ENCODE assay signal across 9 cellular contexts in the genomic region with DNA sequence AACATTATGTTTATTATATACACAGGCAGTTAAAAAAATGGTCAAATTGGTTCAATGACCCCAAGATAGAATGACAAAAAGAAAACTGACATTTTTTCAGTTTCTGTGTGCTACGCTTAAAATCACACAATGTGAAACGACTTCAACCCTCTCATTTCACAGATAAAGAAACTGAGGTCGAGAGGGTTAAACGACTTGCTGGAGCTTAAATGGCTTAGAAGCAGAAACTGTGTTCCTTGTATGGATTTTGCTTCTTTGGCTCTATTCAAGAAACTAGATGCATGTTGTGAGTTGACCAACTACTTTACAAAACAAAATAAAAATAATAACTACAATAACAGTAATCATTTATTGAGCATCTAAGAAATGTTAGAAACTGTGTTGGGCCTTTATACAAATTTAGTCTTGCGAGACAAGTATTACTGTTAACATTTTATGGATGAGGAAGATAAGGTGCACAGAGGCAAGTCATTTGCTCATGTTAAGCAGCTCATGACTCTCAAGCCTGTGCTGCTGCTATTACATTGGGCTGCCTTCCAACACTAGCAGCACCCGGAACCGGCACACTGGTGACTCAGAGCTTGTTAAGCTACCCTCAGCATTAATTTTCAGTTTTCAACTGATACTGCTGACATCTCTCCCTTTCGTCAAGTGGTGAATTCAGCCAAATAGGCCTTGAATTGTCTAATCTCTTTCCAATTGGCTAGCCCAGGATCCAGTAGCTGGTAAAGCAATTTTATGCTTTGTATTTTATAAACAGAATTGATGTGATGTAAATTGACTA.
DNase-seq lines count a peak whose midpoint lies in the region; ATAC-seq, FAIRE-seq and TF ChIP-seq lines count a peak whose summit lies in the region.
"Had no signal": no experiment of that assay in that cellular context is flagged by ENCODE, and none has a peak within 500 bp of the region (broad histone marks: within the 10 kb centered on the region; RNA-seq: fewer than 3 reads in every experiment).

No MANE protein-coding gene starts in this region.

- no TSS peak for BruUV-seq in IMR-90 (replicated peaks; lab: Mats Ljungman, UMichigan)

- DNase-seq in IMR-90, result peak; percentile 95
- DNase-seq in astrocyte (ENCODE audit: low read depth), result peak; percentile 97
- DNase-seq in kidney epithelial cell (ENCODE audit: low read depth), result peak; percentile 75
- DNase-seq in natural killer cell, result no peak
- no peak for DNase-seq in SKM-1 treated with dmso at 0.1 percent for 144 hours (lab: John Stamatoyannopoulos, UW; ENCODE audit: unreplicated experiment)
- no peak for DNase-seq in HuH-7.5 (ENCODE audit: low spot score)
- DNase-seq in D341Med (ENCODE audit: low spot score), result no peak
- DNase-seq: DND-41 had no signal

- TF ChIP-seq POLR2A in IMR-90 (IDR thresholded peaks at IDR 0.05; ENCODE audit: low read depth, low read length), result no peak

- H3K4me1 Mint-ChIP-seq in astrocyte (ENCODE audit: low read depth, unreplicated experiment) (peaks cover 4% of the 10 kb centered on the region), natural killer cell (no peaks in the 10 kb centered on the region)

- H3K4me2 ChIP-seq in IMR-90 (ENCODE audit: low read depth, low read length) (no peak overlapping the region), astrocyte (ENCODE audit: low read length) (peak overlapping the region; percentile 24)

- peak overlapping the region; percentile 29; the same call in 1 of the 2 replicates for H2BK120ac ChIP-seq in IMR-90 (ENCODE audit: low read depth, low read length)

- H4K8ac ChIP-seq in IMR-90 (ENCODE audit: low read depth in 2 of 2, low read length in 2 of 2), result peak overlapping the region in 1 of 2 experiments; percentile 36; a peak in 1 of 4 replicates

- H3K36me3 ChIP-seq in ACC112 (ENCODE audit: insufficient read depth, low read length) (no peaks in the 10 kb centered on the region), IMR-90 (ENCODE audit: control insufficient read depth, insufficient read depth, low read length) (no peaks in the 10 kb centered on the region), astrocyte (ENCODE audit: insufficient read depth, low read length) (no peaks in the 10 kb centered on the region), kidney epithelial cell (ENCODE audit: control insufficient read depth, insufficient read depth, low read length) (no peaks in the 10 kb centered on the region)

- H3K79me1 ChIP-seq in IMR-90 (ENCODE audit: low read depth in 1 of 2, low read length in 2 of 2), result no peaks in the 10 kb centered on the region

- FAIRE-seq in astrocyte (lab: Jason Lieb, UNC), result peak; percentile 45

- H3K4me1 ChIP-seq in ACC112 (ENCODE audit: control insufficient read depth, insufficient read depth, low read length, unreplicated experiment) (peaks cover 13% of the 10 kb centered on the region), IMR-90 (ENCODE audit: control insufficient read depth, insufficient read depth, low read length) (no peaks in the 10 kb centered on the region), astrocyte (ENCODE audit: insufficient read depth, low read length) (peaks cover 11% of the 10 kb centered on the region)

- H2AFZ ChIP-seq in ACC112 (ENCODE audit: low read length, unreplicated experiment), result peak overlapping the region; percentile 72
- H2AFZ ChIP-seq in IMR-90 (replicated peaks; ENCODE audit: low read length, poor library complexity), result no peak overlapping the region
- H2AFZ ChIP-seq in astrocyte (ENCODE audit: low read depth, low read length), result no peak overlapping the region

- H3K36me3 Mint-ChIP-seq in astrocyte (ENCODE audit: low read depth, unreplicated experiment) (no peaks in the 10 kb centered on the region), natural killer cell (no peaks in the 10 kb centered on the region)

- H3K4me3 ChIP-seq in ACC112 (ENCODE audit: low read depth, low read length), result peak overlapping the region; percentile 27; the same call in 1 of the 2 replicates
- H3K4me3 ChIP-seq in IMR-90 (ENCODE audit: insufficient read depth, low read depth, low read length), result no peak overlapping the region
- no peak overlapping the region for H3K4me3 ChIP-seq in astrocyte (ENCODE audit: insufficient read depth, low read depth, low read length)
- H3K4me3 ChIP-seq in kidney epithelial cell (ENCODE audit: low read depth, low read length), result no peak overlapping the region

- H3K79me2 ChIP-seq in ACC112 (ENCODE audit: control insufficient read depth, insufficient read depth, low read length, unreplicated experiment) (no peaks in the 10 kb centered on the region), astrocyte (ENCODE audit: insufficient read depth, low read length) (no peaks in the 10 kb centered on the region)

- H3K4me3 Mint-ChIP-seq in astrocyte (ENCODE audit: unreplicated experiment), result no peak overlapping the region
- no peak overlapping the region for H3K4me3 Mint-ChIP-seq in natural killer cell

- peak; percentile 98 for ATAC-seq in IMR-90 (ENCODE audit: low read depth)
- no peak for ATAC-seq in natural killer cell

- no peak overlapping the region for H2BK5ac ChIP-seq in IMR-90 (ENCODE audit: low read depth, low read length, poor library complexity, severe bottlenecking)

- H3K9me3 Mint-ChIP-seq in astrocyte (ENCODE audit: unreplicated experiment), result no peaks in the 10 kb centered on the region
- H3K9me3 Mint-ChIP-seq in natural killer cell, result peaks cover 9 to 22% of the 10 kb centered on the region in 2 donors

- no peak overlapping the region for H2BK15ac ChIP-seq in IMR-90 (ENCODE audit: low read depth, low read length)

- H3K27ac Mint-ChIP-seq in astrocyte (ENCODE audit: unreplicated experiment), result no peak overlapping the region
- H3K27ac Mint-ChIP-seq in natural killer cell, result no peak overlapping the region

- H3K27me3 Mint-ChIP-seq in astrocyte (ENCODE audit: low read depth, unreplicated experiment) (no peaks in the 10 kb centered on the region), natural killer cell (ENCODE audit: low read depth in 2 of 2) (no peaks in the 10 kb centered on the region)

- H3K27ac ChIP-seq in ACC112 (ENCODE audit: low read depth, low read length), result 0 out of 2 replicates have a peak overlapping the region, but pooled peaks have one; percentile 33
- no peak overlapping the region for H3K27ac ChIP-seq in IMR-90 (ENCODE audit: insufficient read depth, low read length)
- H3K27ac ChIP-seq in astrocyte (ENCODE audit: low read depth, low read length), result no peak overlapping the region

- POLR2A ChIA-PET in IMR-90 (lab: Charles Lee; ENCODE audit: unreplicated experiment), result no interaction called here

- CTCF ChIA-PET in IMR-90 (lab: Yijun Ruan, JAX), result interaction anchor here (1.3 kb wide), 1 partner anchor 10 kb away, joined by 4 read pairs; no protein-coding TSS in a partner anchor

- H3K9me3 ChIP-seq in IMR-90 (ENCODE audit: control insufficient read depth, insufficient read depth, low read length) (no peaks in the 10 kb centered on the region), astrocyte (ENCODE audit: insufficient read depth, low read depth, low read length) (no peaks in the 10 kb centered on the region)

- H3K9me1 ChIP-seq in IMR-90 (ENCODE audit: insufficient read depth, low read length), result no peaks in the 10 kb centered on the region; the same call in 1 of the 2 replicates

- no peak overlapping the region for H3K14ac ChIP-seq in IMR-90 (replicated peaks; ENCODE audit: low read depth, low read length)

- H4K20me1 ChIP-seq in IMR-90 (ENCODE audit: insufficient read depth, low read length) (no peaks in the 10 kb centered on the region), astrocyte (ENCODE audit: insufficient read depth, low read length) (no peaks in the 10 kb centered on the region)

- H3K27me3 ChIP-seq in ACC112 (ENCODE audit: insufficient read depth, low read length), result no peaks in the 10 kb centered on the region
- H3K27me3 ChIP-seq in IMR-90 (ENCODE audit: control insufficient read depth, insufficient read depth, low read length), result no peaks in the 10 kb centered on the region
- H3K27me3 ChIP-seq in astrocyte (ENCODE audit: insufficient read depth, low read length), result no peaks in the 10 kb centered on the region
- H3K27me3 ChIP-seq in kidney epithelial cell (ENCODE audit: control insufficient read depth, insufficient read depth, low read length), result no peaks in the 10 kb centered on the region

- H3K23ac ChIP-seq in IMR-90 (ENCODE audit: low read depth, low read length), result no peak overlapping the region

- peak; percentile 8; the same call in 1 of the 2 replicates for TF ChIP-seq RAD21 in IMR-90 (IDR thresholded peaks at IDR 0.05; ENCODE audit: low read length)

- H3K18ac ChIP-seq in IMR-90 (ENCODE audit: low read depth, low read length), result no peak overlapping the region

- intact Hi-C loops in IMR-90 (cut with micrococcal nuclease), result no loop called here
- intact Hi-C loops in natural killer cell (cut with micrococcal nuclease), result no loop called here

- no peak overlapping the region for H2AK9ac ChIP-seq in IMR-90 (replicated peaks; ENCODE audit: low read depth, low read length, poor library complexity)

- no peak overlapping the region for H4K91ac ChIP-seq in IMR-90 (ENCODE audit: insufficient read depth, low read depth, low read length)

- H2AK5ac ChIP-seq in IMR-90 (ENCODE audit: low read depth, low read length), result no peak overlapping the region

- no peak for TF ChIP-seq CTCF in IMR-90 (conservative IDR thresholded peaks at IDR 0.05; ENCODE audit: low read depth, low read length)
- TF ChIP-seq CTCF in astrocyte (IDR thresholded peaks at IDR 0.05; ENCODE audit: insufficient read depth, low read depth, low read length), result no peak
- TF ChIP-seq CTCF in kidney epithelial cell (IDR thresholded peaks at IDR 0.05; ENCODE audit: insufficient read depth, low read length, poor library complexity, severe bottlenecking), result no peak
- TF ChIP-seq CTCF in natural killer cell (IDR thresholded peaks at IDR 0.05), result no peak

- no peak overlapping the region for H3K56ac ChIP-seq in IMR-90 (ENCODE audit: extremely low read depth, insufficient read depth, low read length)

- in situ Hi-C loops in IMR-90 (cut with MboI; ENCODE audit: low sequenced_read_pairs), result no loop called here

- WGBS in IMR-90 (ENCODE audit: extremely low coverage in 2 of 2, insufficient read length in 1 of 2), 2 experiments, result 0% methylated on average over 2 of the region's 8 CpGs; no CpG with 5 or more reads in 1 of the 2 experiments

- no peak overlapping the region for H3K4ac ChIP-seq in IMR-90 (ENCODE audit: low read depth, low read length)

- H3K9ac ChIP-seq in IMR-90 (ENCODE audit: low read depth, low read length) (no peak overlapping the region), astrocyte (ENCODE audit: low read length) (no peak overlapping the region)

- H2BK20ac ChIP-seq in IMR-90 (ENCODE audit: low read depth, low read length), result peak overlapping the region; percentile 43; the same call in 1 of the 2 replicates

- dilution Hi-C loops in IMR-90 (cut with HindIII; ENCODE audit: low sequenced_read_pairs, unreplicated experiment), result no loop called here

- no peak overlapping the region for H4K5ac ChIP-seq in IMR-90 (ENCODE audit: low read depth, low read length)

TF ChIP-seq in IMR-90, 13 proteins besides CTCF, POLR2A, EP300 and RAD21:
- TF ChIP-seq MAFK (IDR thresholded peaks at IDR 0.05; ENCODE audit: low read depth, low read length) (peak; percentile 87), CEBPB (IDR thresholded peaks at IDR 0.05; ENCODE audit: low read depth, low read length) (no peak), BHLHE40 (IDR thresholded peaks at IDR 0.05; ENCODE audit: low read depth, low read length) (0 out of 2 replicates have a peak, but pooled peaks have one; percentile 17)
TF ChIP-seq in IMR-90: peak in this region for 2.

Comparison
In these comparisons a context has a peak if more than half of its experiments do, and no peak if none do; other contexts are left out.
1. DNase-seq: peak in IMR-90 (single experiment), astrocyte (single experiment) and kidney epithelial cell (single experiment); none in natural killer cell (single experiment), SKM-1 treated with dmso at 0.1 percent for 144 hours (single experiment), HuH-7.5 (single experiment) and D341Med (single experiment).